In genomic region chr6:166640342-166641043, GRCh38 we compare ENCODE assay signal across 11 cellular contexts. TPM values are rescaled to one million over a fixed set of nuclear protein-coding genes. Genes with fewer than 3 reads are reported as not detected.
DNase-seq lines count a peak whose midpoint lies in the region; ATAC-seq, FAIRE-seq and TF ChIP-seq lines count a peak whose summit lies in the region.
"Had no signal": no experiment of that assay in that cellular context is flagged by ENCODE, and none has a peak within 500 bp of the region (broad histone marks: within the 10 kb centered on the region; RNA-seq: fewer than 3 reads in every experiment).

No MANE protein-coding gene starts in this region.

- peak; percentile 57 for ATAC-seq in T-helper 17 cell
- peak; percentile 34 for ATAC-seq in stimulated activated effector memory CD8-positive, alpha-beta T cell treated with anti-CD3 and anti-CD28 coated beads, Interleukin-12 subunit alpha, Interleukin-12 subunit beta, amount 100 ng/mL, for 72 hours
- no peak for ATAC-seq in HG02588 (IDR thresholded peaks at IDR 0.05; ENCODE audit: unreplicated experiment)

- H3K4me1 Mint-ChIP-seq in T-helper 17 cell = peaks cover 18% of the 10 kb centered on the region
- peaks cover 8% of the 10 kb centered on the region for H3K4me1 Mint-ChIP-seq in stimulated activated effector memory CD8-positive, alpha-beta T cell treated with anti-CD3 and anti-CD28 coated beads, Interleukin-12 subunit alpha, Interleukin-12 subunit beta, amount 100 ng/mL, for 72 hours

- no peaks in the 10 kb centered on the region for H3K27me3 ChIP-seq in right atrium auricular region

- FAIRE-seq in frontal cortex (lab: Jason Lieb, UNC) = no peak

- peak overlapping the region; percentile 76 for H3K27ac Mint-ChIP-seq in T-helper 17 cell
- H3K27ac Mint-ChIP-seq in stimulated activated effector memory CD8-positive, alpha-beta T cell treated with anti-CD3 and anti-CD28 coated beads, Interleukin-12 subunit alpha, Interleukin-12 subunit beta, amount 100 ng/mL, for 72 hours = no peak overlapping the region
- H3K27ac Mint-ChIP-seq: memory B cell had no signal

- peak overlapping the region; percentile 57 to 60 for H3K27ac ChIP-seq in right atrium auricular region
- H3K27ac ChIP-seq: 22Rv1 had no signal

- peaks cover 2% of the 10 kb centered on the region for H3K9me3 Mint-ChIP-seq in stimulated activated effector memory CD8-positive, alpha-beta T cell treated with anti-CD3 and anti-CD28 coated beads, Interleukin-12 subunit alpha, Interleukin-12 subunit beta, amount 100 ng/mL, for 72 hours

- peak; percentile 12 for DNase-seq in NCI-H2171 treated with DMSO at 0.1 percent for 48 hours (lab: John Stamatoyannopoulos, UW)
- no peak for DNase-seq in NCI-H2171 (lab: John Stamatoyannopoulos, UW)
- DNase-seq in T-helper 17 cell = no peak
- no peak for DNase-seq in right atrium auricular region (ENCODE audit: low spot score)
- no peak for DNase-seq in stimulated activated effector memory CD8-positive, alpha-beta T cell treated with anti-CD3 and anti-CD28 coated beads, Interleukin-12 subunit alpha, Interleukin-12 subunit beta, amount 100 ng/mL, for 72 hours (ENCODE audit: low spot score in 2 of 2)
- DNase-seq in NOMO-1 (lab: John Stamatoyannopoulos, UW; ENCODE audit: unreplicated experiment in 2 of 2) = no peak
- no peak for DNase-seq in frontal cortex (ENCODE audit: low spot score in 2 of 2)
- DNase-seq: effector CD8-positive, alpha-beta T cell had no signal

- no peak overlapping the region for H3K4me3 Mint-ChIP-seq in T-helper 17 cell
- no peak overlapping the region for H3K4me3 Mint-ChIP-seq in stimulated activated effector memory CD8-positive, alpha-beta T cell treated with anti-CD3 and anti-CD28 coated beads, Interleukin-12 subunit alpha, Interleukin-12 subunit beta, amount 100 ng/mL, for 72 hours
- H3K4me3 Mint-ChIP-seq: memory B cell had no signal

- TF ChIP-seq CTCF in right atrium auricular region (IDR thresholded peaks at IDR 0.05) = no peak

- H3K27me3 Mint-ChIP-seq in T-helper 17 cell = peaks cover 46% of the 10 kb centered on the region

- peak overlapping the region in 1 of 2 donors; percentile 25 for H3K4me3 ChIP-seq in right atrium auricular region

- peaks cover 0 to 53% of the 10 kb centered on the region in 2 donors for H3K4me1 ChIP-seq in right atrium auricular region

- no peaks in the 10 kb centered on the region for H3K36me3 ChIP-seq in right atrium auricular region

- H3K9me3 ChIP-seq in T-helper 17 cell (ENCODE audit: control insufficient read depth, low read length, poor library complexity, severe bottlenecking) (no peaks in the 10 kb centered on the region), right atrium auricular region (peaks cover 0 to 11% of the 10 kb centered on the region in 2 donors)

- H3K36me3 Mint-ChIP-seq in T-helper 17 cell (ENCODE audit: low read depth) = peaks cover 5% of the 10 kb centered on the region
- no peaks in the 10 kb centered on the region for H3K36me3 Mint-ChIP-seq in stimulated activated effector memory CD8-positive, alpha-beta T cell treated with anti-CD3 and anti-CD28 coated beads, Interleukin-12 subunit alpha, Interleukin-12 subunit beta, amount 100 ng/mL, for 72 hours

RNA-seq across cellular contexts. Expression of gene RPS6KA2, which starts 13.4 kb away (rescaled TPM):
- 1 to 10 TPM; 3.3 to 5.9 TPM for total RNA-seq in T-helper 17 cell
- total RNA-seq in right atrium auricular region = 100 to 1,000 TPM in 1 of 2 donors, 10 to 100 TPM in 1; 78.6 to 131 TPM
- 24.9 TPM for total RNA-seq in frontal cortex

RNA-seq across cellular contexts. Expression of gene RAMACL, which starts 54.0 kb away (rescaled TPM):
- total RNA-seq in T-helper 17 cell = under 1 TPM; 0.44 to 0.82 TPM
- under 1 TPM; 0.20 to 0.52 TPM for total RNA-seq in right atrium auricular region
- total RNA-seq in frontal cortex = 0.82 TPM
